ENCODE assay signal across 8 cellular contexts in genomic region chr10:24968349-24968748, GRCh38. TPM values are rescaled to one million over a fixed set of nuclear protein-coding genes. Genes with fewer than 3 reads are reported as not detected.
"Had no signal": no experiment of that assay in that cellular context is flagged by ENCODE, and none has a peak within 500 bp of the region (broad histone marks: within the 10 kb centered on the region; RNA-seq: fewer than 3 reads in every experiment).

No MANE protein-coding gene starts in this region.

- H3K4me2 ChIP-seq: GM23338 had no signal

- DNase-seq: H9, HCEC 1CT, KG1 had no signal

- H3K4me3 ChIP-seq: GM23338, K562 had no signal

- H2AFZ ChIP-seq: GM23338 had no signal

- ATAC-seq: GM23338, HepG2, K562 had no signal

RNA-seq across cellular contexts. Expression of gene PRTFDC1, which starts 15.9 kb away (rescaled TPM):
- total RNA-seq: HepG2 had no signal
- polyA plus RNA-seq: HepG2 had no signal

RNA-seq across cellular contexts. Expression of gene ENKUR, which starts 47.6 kb away (rescaled TPM):
- total RNA-seq: GM23338, H1, H9, HT-29 had no signal
- polyA plus RNA-seq: H1 had no signal
